In genomic region chr17:66190738-66191606, GRCh38 we compare ENCODE assay signal across 8 cellular contexts. TPM values are rescaled to one million over a fixed set of nuclear protein-coding genes. Genes with fewer than 3 reads are reported as not detected.
DNase-seq lines count a peak whose midpoint lies in the region; ATAC-seq, FAIRE-seq and TF ChIP-seq lines count a peak whose summit lies in the region.

No MANE protein-coding gene starts in this region.

- no peak for TF ChIP-seq CTCF in AG10803 (conservative IDR thresholded peaks at IDR 0.05; ENCODE audit: low read length)
- no peak for TF ChIP-seq CTCF in HL-60 (IDR thresholded peaks at IDR 0.05; ENCODE audit: insufficient read depth, low read length)
- no peak for TF ChIP-seq CTCF in D721Med (IDR thresholded peaks at IDR 0.05; ENCODE audit: insufficient read depth, missing control alignments)

- FAIRE-seq in small intestine (lab: Jason Lieb, UNC) (no peak), D721Med (lab: Jason Lieb, UNC) (no peak)

- H3K27ac ChIP-seq in HL-60 (replicated peaks): no peak overlapping the region
- peak overlapping the region in 1 of 2 donors; percentile 64 for H3K27ac ChIP-seq in small intestine (ENCODE audit: low read depth in 1 of 2, low read length in 1 of 2)

- H3K4me3 ChIP-seq in AG10803 (ENCODE audit: low read length): peak overlapping the region; percentile 70
- peak overlapping the region; percentile 59 for H3K4me3 ChIP-seq in HL-60 (replicated peaks; ENCODE audit: insufficient read depth, low read length)
- peak overlapping the region; percentile 86 for H3K4me3 ChIP-seq in adipocyte (ENCODE audit: low read length)
- peak overlapping the region; percentile 68 for H3K4me3 ChIP-seq in iPS-15b (ENCODE audit: low read depth, low read length)
- H3K4me3 ChIP-seq in small intestine (ENCODE audit: low read depth in 1 of 2, low read length in 2 of 2): peak overlapping the region; percentile 55 to 86

- H3K9me3 ChIP-seq in adipocyte (ENCODE audit: control insufficient read depth, low read length): no peaks in the 10 kb centered on the region
- H3K9me3 ChIP-seq in iPS-15b (ENCODE audit: control insufficient read depth, insufficient read depth, low read length): no peaks in the 10 kb centered on the region
- no peaks in the 10 kb centered on the region for H3K9me3 ChIP-seq in small intestine (ENCODE audit: control insufficient read depth, low read depth)

- WGBS in small intestine, 3 donors: 41 to 61% (median 55%) methylated on average over 18 of the region's 18 CpGs

- DNase-seq in AG10803 (ENCODE audit: low read depth) (peak; percentile 56), HL-60 (ENCODE audit: low read depth in 1 of 2, low spot score in 1 of 2) (no peak), adipocyte (ENCODE audit: low read depth) (peak; percentile 64), small intestine (no peak), D721Med (ENCODE audit: insufficient read length, low spot score) (no peak), NCI-H2029 treated with DMSO at 0.1 percent for 48 hours (lab: John Stamatoyannopoulos, UW) (no peak)

- H3K9ac ChIP-seq in adipocyte (ENCODE audit: low read length) (peak overlapping the region; percentile 89), iPS-15b (ENCODE audit: low read depth, low read length) (peak overlapping the region; percentile 54)

- H3K4me1 ChIP-seq in adipocyte (ENCODE audit: control insufficient read depth, insufficient read depth, low read length): peaks cover 14% of the 10 kb centered on the region
- H3K4me1 ChIP-seq in iPS-15b (ENCODE audit: control insufficient read depth, insufficient read depth, low read length): no peaks in the 10 kb centered on the region
- H3K4me1 ChIP-seq in small intestine (ENCODE audit: control insufficient read depth in 2 of 2, insufficient read depth in 1 of 2, low read depth in 1 of 2, low read length in 1 of 2): no peaks in the 10 kb centered on the region

- H3K36me3 ChIP-seq in adipocyte (ENCODE audit: control insufficient read depth, insufficient read depth, low read length, severe bottlenecking): no peaks in the 10 kb centered on the region
- no peaks in the 10 kb centered on the region for H3K36me3 ChIP-seq in iPS-15b (ENCODE audit: control insufficient read depth, insufficient read depth, low read length)
- no peaks in the 10 kb centered on the region for H3K36me3 ChIP-seq in small intestine (ENCODE audit: control insufficient read depth in 2 of 2, insufficient read depth in 2 of 2, low read length in 2 of 2)

- H3K27me3 ChIP-seq in HL-60 (ENCODE audit: insufficient read depth, poor library complexity, severe bottlenecking) (no peaks in the 10 kb centered on the region), adipocyte (replicated peaks; ENCODE audit: control insufficient read depth, insufficient read depth, low read length) (no peaks in the 10 kb centered on the region), iPS-15b (ENCODE audit: control insufficient read depth, insufficient read depth, low read length) (no peaks in the 10 kb centered on the region), small intestine (ENCODE audit: control insufficient read depth in 2 of 2, insufficient read depth in 2 of 2, low read length in 2 of 2) (no peaks in the 10 kb centered on the region)

- no peak for ATAC-seq in GM21390 (IDR thresholded peaks at IDR 0.05; ENCODE audit: unreplicated experiment)

RNA-seq across cellular contexts. Expression of gene CEP112, which starts 1.0 kb away (rescaled TPM):
- 1 to 10 TPM in 2 of 3 donors, not detected in 1; 3.5 to 3.6 TPM for polyA plus RNA-seq in small intestine

RNA-seq across cellular contexts. Expression of gene APOH, which starts 38.2 kb away (rescaled TPM):
- polyA plus RNA-seq in small intestine: under 1 TPM in 1 of 3 donors, not detected in 2; 0.54 TPM

Comparison
In these comparisons a context has a peak if more than half of its experiments do, and no peak if none do; other contexts are left out.
1. DNase-seq: peak in AG10803 (single experiment) and adipocyte (single experiment); none in HL-60 (0 of 2), small intestine (single experiment), D721Med (single experiment) and NCI-H2029 treated with DMSO at 0.1 percent for 48 hours (single experiment).
2. Peak in every context shown above with its lines, with median percentiles within 50 percentile points of each other: H3K4me3 ChIP-seq.